Comparison of ENCODE assay signal across 8 cellular contexts in genomic region chr17:40323731-40324650, GRCh38. TPM values are rescaled to one million over a fixed set of nuclear protein-coding genes. Genes with fewer than 3 reads are reported as not detected.
DNase-seq lines count a peak whose midpoint lies in the region; ATAC-seq, FAIRE-seq and TF ChIP-seq lines count a peak whose summit lies in the region.

No MANE protein-coding gene starts in this region.

- no peaks in the 10 kb centered on the region for H3K27me3 Mint-ChIP-seq in T-helper 1 cell treated with Interleukin-12 subunit alpha and Interleukin-12 subunit beta and Interleukin-4 antibody, amounts not matched to agents 30 μg/mL and 1 μg/mL, for 36 hours (ENCODE audit: low read depth)
- no peaks in the 10 kb centered on the region for H3K27me3 Mint-ChIP-seq in central memory CD8-positive, alpha-beta T cell
- peaks cover 2% of the 10 kb centered on the region for H3K27me3 Mint-ChIP-seq in neural progenitor cell (ENCODE audit: insufficient read depth, low read depth)

- no peaks in the 10 kb centered on the region for H3K9me3 ChIP-seq in neural progenitor cell (ENCODE audit: low read depth)

- peaks cover 78% of the 10 kb centered on the region for H4K20me1 ChIP-seq in neural progenitor cell (ENCODE audit: low read depth)

- H3K4me3 ChIP-seq in neural progenitor cell, result no peak overlapping the region

- H3K9ac ChIP-seq in neural progenitor cell, result no peak overlapping the region

- no peak overlapping the region for H3K4me2 ChIP-seq in neural progenitor cell

- H3K9me3 Mint-ChIP-seq in T-helper 1 cell treated with Interleukin-12 subunit alpha and Interleukin-12 subunit beta and Interleukin-4 antibody, amounts not matched to agents 30 μg/mL and 1 μg/mL, for 36 hours, result no peaks in the 10 kb centered on the region
- no peaks in the 10 kb centered on the region for H3K9me3 Mint-ChIP-seq in central memory CD8-positive, alpha-beta T cell
- H3K9me3 Mint-ChIP-seq in neural progenitor cell, result no peaks in the 10 kb centered on the region

- peak; percentile 37 for ATAC-seq in central memory CD8-positive, alpha-beta T cell (replicated peaks; ENCODE audit: extremely low read depth, poor library complexity, severe bottlenecking)
- ATAC-seq in HG03342 (IDR thresholded peaks at IDR 0.05; ENCODE audit: unreplicated experiment) (no peak), HG02610 (IDR thresholded peaks at IDR 0.05; ENCODE audit: unreplicated experiment) (no peak)

- no peak for TF ChIP-seq CTCF in neural progenitor cell (IDR thresholded peaks at IDR 0.05)

- peak; percentile 78 for FAIRE-seq in GM12892 (lab: Jason Lieb, UNC)

- no peak overlapping the region for H2AFZ ChIP-seq in neural progenitor cell (replicated peaks)

- H3K79me2 ChIP-seq in neural progenitor cell (ENCODE audit: low read depth), result peaks cover 24% of the 10 kb centered on the region

- no peaks in the 10 kb centered on the region for H3F3A ChIP-seq in neural progenitor cell (ENCODE audit: low read depth)

- TF ChIP-seq POLR2A in GM12892 (IDR thresholded peaks at IDR 0.05; ENCODE audit: low read depth, low read length), result peak; percentile 49; the same call in 1 of the 2 replicates

- peaks cover 92% of the 10 kb centered on the region for H3K4me1 Mint-ChIP-seq in T-helper 1 cell treated with Interleukin-12 subunit alpha and Interleukin-12 subunit beta and Interleukin-4 antibody, amounts not matched to agents 30 μg/mL and 1 μg/mL, for 36 hours (ENCODE audit: low read depth)
- peaks cover 93% of the 10 kb centered on the region for H3K4me1 Mint-ChIP-seq in central memory CD8-positive, alpha-beta T cell
- peaks cover 44% of the 10 kb centered on the region for H3K4me1 Mint-ChIP-seq in neural progenitor cell

- H3K36me3 ChIP-seq in neural progenitor cell, result no peaks in the 10 kb centered on the region

- H3K27me3 ChIP-seq in neural progenitor cell, result peaks cover 3% of the 10 kb centered on the region

- no peak overlapping the region for H3K27ac ChIP-seq in neural progenitor cell

- peaks cover 2% of the 10 kb centered on the region for H3K36me3 Mint-ChIP-seq in T-helper 1 cell treated with Interleukin-12 subunit alpha and Interleukin-12 subunit beta and Interleukin-4 antibody, amounts not matched to agents 30 μg/mL and 1 μg/mL, for 36 hours (ENCODE audit: low read depth)
- peaks cover 74% of the 10 kb centered on the region for H3K36me3 Mint-ChIP-seq in central memory CD8-positive, alpha-beta T cell (ENCODE audit: insufficient read depth)
- no peaks in the 10 kb centered on the region for H3K36me3 Mint-ChIP-seq in neural progenitor cell

- H3K27ac Mint-ChIP-seq in T-helper 1 cell treated with Interleukin-12 subunit alpha and Interleukin-12 subunit beta and Interleukin-4 antibody, amounts not matched to agents 30 μg/mL and 1 μg/mL, for 36 hours, result peak overlapping the region; percentile 99
- H3K27ac Mint-ChIP-seq in central memory CD8-positive, alpha-beta T cell (ENCODE audit: low read depth), result peak overlapping the region; percentile 96
- H3K27ac Mint-ChIP-seq in neural progenitor cell, result peak overlapping the region; percentile 87

- H3K4me1 ChIP-seq in neural progenitor cell, result peaks cover 13% of the 10 kb centered on the region

- DNase-seq in GM12892 (ENCODE audit: insufficient read length), result no peak
- peak; percentile 59 to 87 for DNase-seq in central memory CD8-positive, alpha-beta T cell (ENCODE audit: low spot score in 2 of 2)
- DNase-seq in neural progenitor cell (ENCODE audit: low spot score), result no peak
- DNase-seq in NCI-H146 treated with DMSO at 0.1 percent for 48 hours (lab: John Stamatoyannopoulos, UW; ENCODE audit: unreplicated experiment), result no peak
- DNase-seq in hippocampal formation (lab: John Stamatoyannopoulos, UW), result no peak

- H3K4me3 Mint-ChIP-seq in T-helper 1 cell treated with Interleukin-12 subunit alpha and Interleukin-12 subunit beta and Interleukin-4 antibody, amounts not matched to agents 30 μg/mL and 1 μg/mL, for 36 hours, result peak overlapping the region; percentile 90
- H3K4me3 Mint-ChIP-seq in central memory CD8-positive, alpha-beta T cell, result peak overlapping the region; percentile 79
- no peak overlapping the region for H3K4me3 Mint-ChIP-seq in neural progenitor cell

RNA-seq across cellular contexts. Expression of gene RARA, which starts 15.0 kb away (rescaled TPM):
- polyA plus RNA-seq in GM12892 (2012; ENCODE audit: missing spikeins), result 24.3 TPM
- total RNA-seq in neural progenitor cell (ENCODE audit: low replicate concordance), result 9.0 and 9.4 TPM in 2 replicates

RNA-seq across cellular contexts. Expression of gene CDC6, which starts 36.3 kb away (rescaled TPM):
- 39.5 TPM for polyA plus RNA-seq in GM12892 (2012; ENCODE audit: missing spikeins)
- 54.6 and 65.3 TPM in 2 replicates for total RNA-seq in neural progenitor cell (ENCODE audit: low replicate concordance)

RNA-seq across cellular contexts. Expression of gene GJD3, which starts 40.5 kb away (rescaled TPM):
- polyA plus RNA-seq in GM12892 (2012; ENCODE audit: missing spikeins), result not detected
- not detected in 2 replicates for total RNA-seq in neural progenitor cell (ENCODE audit: low replicate concordance)

Comparison
In these comparisons a context has a peak if more than half of its experiments do, and no peak if none do; other contexts are left out.
1. DNase-seq: peak in central memory CD8-positive, alpha-beta T cell (2 of 2); none in GM12892 (single experiment), neural progenitor cell (single experiment), NCI-H146 treated with DMSO at 0.1 percent for 48 hours (single experiment) and hippocampal formation (0 of 2).
2. Peak in every context shown above with its lines, with median percentiles within 50 percentile points of each other: H3K27ac Mint-ChIP-seq.